ENCODE assay signal across 13 cellular contexts in the genomic region with DNA sequence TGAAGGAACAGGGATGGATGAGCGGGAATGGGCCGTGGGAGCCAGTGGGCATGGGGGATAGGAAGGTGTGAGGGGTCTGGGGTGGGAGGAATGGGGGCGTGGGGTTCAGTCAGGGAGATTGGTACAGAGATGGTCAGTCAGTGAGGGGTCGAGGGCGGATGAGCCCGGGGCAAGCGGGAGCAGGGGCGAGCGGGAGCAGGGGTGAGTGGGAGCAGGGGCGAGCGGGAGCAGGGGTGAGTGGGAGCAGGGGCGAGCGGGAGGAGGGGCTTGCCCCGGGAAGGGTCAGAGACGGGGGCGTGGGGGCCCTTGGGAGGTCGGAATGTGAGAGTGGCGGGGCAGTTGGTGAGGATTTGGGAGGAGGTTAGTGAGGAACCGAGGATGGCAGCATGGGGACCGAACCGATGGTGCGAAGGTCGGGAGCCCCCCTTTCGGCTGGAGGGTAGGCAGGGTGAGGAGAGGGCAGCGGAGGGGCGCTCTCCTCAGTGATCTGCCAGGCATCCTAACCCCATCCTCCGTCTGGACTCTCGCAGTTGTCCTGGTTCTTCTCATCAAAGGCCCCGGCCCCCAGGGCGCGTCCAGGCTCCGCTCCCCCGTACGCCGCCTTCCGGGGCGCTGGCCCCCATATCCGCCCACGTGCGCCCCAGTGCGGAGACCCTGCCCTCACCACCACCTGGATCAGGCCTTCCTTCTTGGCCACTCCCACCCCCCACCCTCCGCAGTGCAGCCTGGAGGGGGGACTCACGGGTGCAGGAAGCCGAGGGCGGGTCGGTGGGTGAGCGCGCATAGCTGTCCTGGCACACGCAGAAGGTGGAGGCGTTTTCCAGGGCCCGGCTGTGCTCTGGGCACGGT. TPM values are rescaled to one million over a fixed set of nuclear protein-coding genes. Genes with fewer than 3 reads are reported as not detected.
DNase-seq lines count a peak whose midpoint lies in the region; ATAC-seq, FAIRE-seq and TF ChIP-seq lines count a peak whose summit lies in the region.
"Had no signal": no experiment of that assay in that cellular context is flagged by ENCODE, and none has a peak within 500 bp of the region (broad histone marks: within the 10 kb centered on the region; RNA-seq: fewer than 3 reads in every experiment).

No MANE protein-coding gene starts in this region.

- no peak for FAIRE-seq in RCC 7860 (lab: Jason Lieb, UNC)

- H3K27ac ChIP-seq in HUES6 (ENCODE audit: low read depth, low read length), result no peak overlapping the region
- H3K27ac ChIP-seq in angular gyrus (ENCODE audit: low read depth, low read length), result peak overlapping the region; percentile 30
- H3K27ac ChIP-seq in naive thymus-derived CD4-positive, alpha-beta T cell (ENCODE audit: low read depth, low read length), result no peak overlapping the region
- H3K27ac ChIP-seq in sigmoid colon, result no peak overlapping the region
- no peak overlapping the region for H3K27ac ChIP-seq in upper lobe of right lung
- H3K27ac ChIP-seq: neutrophil had no signal

- intact Hi-C loops in Caco-2 (cut with micrococcal nuclease; ENCODE audit: unreplicated experiment) (loop anchor here (5.0 kb wide), 1 partner anchor 61 kb away; the partner anchor contains the start of gene CDCA8), sigmoid colon (cut with DNase I) (no loop called here), upper lobe of right lung (cut with DNase I) (no loop called here)
- intact Hi-C loops in naive thymus-derived CD4-positive, alpha-beta T cell (cut with micrococcal nuclease), result no loop called here

- no peak for TF ChIP-seq EP300 in sigmoid colon (IDR thresholded peaks at IDR 0.05)

- no peaks in the 10 kb centered on the region for H3K9me3 Mint-ChIP-seq in Caco-2 (ENCODE audit: unreplicated experiment)
- H3K9me3 Mint-ChIP-seq in naive thymus-derived CD4-positive, alpha-beta T cell, result no peaks in the 10 kb centered on the region

- no peaks in the 10 kb centered on the region for H3K36me3 ChIP-seq in Caco-2 (ENCODE audit: control insufficient read depth, insufficient read depth, low read length)
- H3K36me3 ChIP-seq in HUES6 (ENCODE audit: control insufficient read depth, insufficient read depth, low read length), result no peaks in the 10 kb centered on the region
- H3K36me3 ChIP-seq in naive thymus-derived CD4-positive, alpha-beta T cell (ENCODE audit: control insufficient read depth in 2 of 3, insufficient read depth in 3 of 3, low read length in 3 of 3), result no peaks in the 10 kb centered on the region
- no peaks in the 10 kb centered on the region for H3K36me3 ChIP-seq in sigmoid colon
- H3K36me3 ChIP-seq in upper lobe of right lung, result no peaks in the 10 kb centered on the region
- H3K36me3 ChIP-seq: neutrophil, Peyer's patch had no signal

- peak overlapping the region; percentile 32 for H3K4me3 ChIP-seq in Caco-2 (ENCODE audit: low read depth, low read length)
- H3K4me3 ChIP-seq in HUES6 (ENCODE audit: low read depth, low read length), result peak overlapping the region; percentile 58
- no peak overlapping the region for H3K4me3 ChIP-seq in naive thymus-derived CD4-positive, alpha-beta T cell (ENCODE audit: low read length)
- H3K4me3 ChIP-seq in sigmoid colon, result no peak overlapping the region
- no peak overlapping the region for H3K4me3 ChIP-seq in upper lobe of right lung

- H3K27ac Mint-ChIP-seq in Caco-2 (ENCODE audit: unreplicated experiment), result no peak overlapping the region
- H3K27ac Mint-ChIP-seq in naive thymus-derived CD4-positive, alpha-beta T cell, result no peak overlapping the region

- H3K27me3 Mint-ChIP-seq in Caco-2 (ENCODE audit: insufficient read depth, unreplicated experiment), result peaks cover 3% of the 10 kb centered on the region
- H3K27me3 Mint-ChIP-seq in naive thymus-derived CD4-positive, alpha-beta T cell, result peaks cover 22 to 59% (median 49%) of the 10 kb centered on the region in 5 donors

- H3K27me3 ChIP-seq in Caco-2 (replicated peaks; ENCODE audit: control insufficient read depth, insufficient read depth, low read length), result no peaks in the 10 kb centered on the region
- H3K27me3 ChIP-seq in HUES6 (ENCODE audit: control insufficient read depth, insufficient read depth, low read length), result peaks cover 96% of the 10 kb centered on the region
- peaks cover 0 to 3% of the 10 kb centered on the region in 2 donors for H3K27me3 ChIP-seq in naive thymus-derived CD4-positive, alpha-beta T cell (ENCODE audit: control insufficient read depth in 2 of 2, insufficient read depth in 2 of 2, low read length in 2 of 2)
- H3K27me3 ChIP-seq in sigmoid colon, result peaks cover 19 to 93% (median 42%) of the 10 kb centered on the region in 3 donors
- H3K27me3 ChIP-seq in upper lobe of right lung, result peaks cover 67% of the 10 kb centered on the region

- no peaks in the 10 kb centered on the region for H3K36me3 Mint-ChIP-seq in Caco-2 (ENCODE audit: insufficient read depth, unreplicated experiment)
- peaks cover 0 to 2% (median 0%) of the 10 kb centered on the region in 5 donors for H3K36me3 Mint-ChIP-seq in naive thymus-derived CD4-positive, alpha-beta T cell

- WGBS in sigmoid colon, 2 donors, result 4 to 6% methylated on average over 52 of the region's 52 CpGs

- no TSS peak for BruUV-seq in Caco-2 (replicated peaks; lab: Mats Ljungman, UMichigan)

- no peak overlapping the region for H3K9ac ChIP-seq in HUES6 (ENCODE audit: low read length)

- H3K4me1 Mint-ChIP-seq in Caco-2 (ENCODE audit: low read depth, unreplicated experiment), result no peaks in the 10 kb centered on the region
- H3K4me1 Mint-ChIP-seq in naive thymus-derived CD4-positive, alpha-beta T cell, result peaks cover 6 to 12% (median 8%) of the 10 kb centered on the region in 7 donors

- H3K4me1 ChIP-seq in Caco-2 (no peaks in the 10 kb centered on the region), HUES6 (ENCODE audit: control insufficient read depth, insufficient read depth, low read length) (no peaks in the 10 kb centered on the region), sigmoid colon (peaks cover 0 to 11% (median 6%) of the 10 kb centered on the region in 4 donors), upper lobe of right lung (peaks cover 5% of the 10 kb centered on the region)
- H3K4me1 ChIP-seq in naive thymus-derived CD4-positive, alpha-beta T cell (ENCODE audit: control insufficient read depth in 2 of 2, insufficient read depth in 2 of 2, low read length in 2 of 2), result no peaks in the 10 kb centered on the region

- no peaks in the 10 kb centered on the region for H3K9me3 ChIP-seq in Caco-2
- H3K9me3 ChIP-seq in HUES6 (ENCODE audit: control insufficient read depth, insufficient read depth, low read depth, low read length), result no peaks in the 10 kb centered on the region
- no peaks in the 10 kb centered on the region for H3K9me3 ChIP-seq in naive thymus-derived CD4-positive, alpha-beta T cell (ENCODE audit: control insufficient read depth in 2 of 3, low read length in 3 of 3)
- H3K9me3 ChIP-seq in sigmoid colon, result no peaks in the 10 kb centered on the region
- H3K9me3 ChIP-seq in upper lobe of right lung, result no peaks in the 10 kb centered on the region
- H3K9me3 ChIP-seq: neutrophil, Peyer's patch had no signal

- POLR2A ChIA-PET in Caco-2 (lab: Charles Lee), result no interaction called here
- POLR2A ChIA-PET in naive thymus-derived CD4-positive, alpha-beta T cell (lab: Charles Lee), result no interaction called here

- H3K4me3 Mint-ChIP-seq in Caco-2 (ENCODE audit: unreplicated experiment), result peak overlapping the region; percentile 62
- peak overlapping the region; percentile 32 to 87 (median 62) for H3K4me3 Mint-ChIP-seq in naive thymus-derived CD4-positive, alpha-beta T cell

- DNase-seq in Caco-2 (no peak), anterior cingulate cortex (lab: John Stamatoyannopoulos, UW) (no peak), sigmoid colon (no peak), RCC 7860 (ENCODE audit: low spot score) (no peak), upper lobe of right lung (no peak)
- DNase-seq in naive thymus-derived CD4-positive, alpha-beta T cell, result no peak
- DNase-seq: amniotic stem cell, DMS153, NCI-H187 treated with DMSO at 0.1 percent for 48 hours had no signal

- no peak for TF ChIP-seq POLR2A in sigmoid colon (IDR thresholded peaks at IDR 0.05)

- ATAC-seq in naive thymus-derived CD4-positive, alpha-beta T cell, result no peak
- no peak for ATAC-seq in upper lobe of right lung

- TF ChIP-seq CTCF in Caco-2 (IDR thresholded peaks at IDR 0.05; ENCODE audit: insufficient read depth in 1 of 2, low read depth in 1 of 2, low read length in 1 of 2, severe bottlenecking in 1 of 2, unreplicated experiment in 1 of 2), result no peak
- no peak for TF ChIP-seq CTCF in sigmoid colon (IDR thresholded peaks at IDR 0.05)
- TF ChIP-seq CTCF in upper lobe of right lung (IDR thresholded peaks at IDR 0.05), result no peak

- CTCF ChIA-PET in Caco-2 (lab: Charles Lee), result no interaction called here
- CTCF ChIA-PET in naive thymus-derived CD4-positive, alpha-beta T cell (lab: Charles Lee), result no interaction called here

RNA-seq across cellular contexts. Expression of gene EPHA10, which starts 11.2 kb away (rescaled TPM):
- total RNA-seq in Caco-2 (2022) (2.8 and 3.1 TPM in 2 replicates), sigmoid colon (under 1 TPM; 0.14 to 0.83 (median 0.52) TPM), upper lobe of right lung (1.4 TPM)
- under 1 TPM in 1 of 5 experiments, not detected in 4; 0.19 TPM for total RNA-seq in naive thymus-derived CD4-positive, alpha-beta T cell
- not detected for polyA plus RNA-seq in naive thymus-derived CD4-positive, alpha-beta T cell
- 10 to 100 TPM in 1 of 3 donors, 1 to 10 TPM in 2; 5.4 to 33.3 (median 7.6) TPM for polyA plus RNA-seq in sigmoid colon

RNA-seq across cellular contexts. Expression of gene MANEAL, which starts 40.0 kb away (rescaled TPM):
- 24.8 and 25.9 TPM in 2 replicates for total RNA-seq in Caco-2 (2022)
- 1 to 10 TPM in 4 of 5 experiments, under 1 TPM in 1; 0.66 to 2.1 (median 1.1) TPM for total RNA-seq in naive thymus-derived CD4-positive, alpha-beta T cell
- 1 to 10 TPM in 1 of 2 donors, under 1 TPM in 1; 0.48 to 1.6 TPM for polyA plus RNA-seq in naive thymus-derived CD4-positive, alpha-beta T cell
- total RNA-seq in sigmoid colon, result 1 to 10 TPM; 1.1 to 1.8 (median 1.4) TPM
- polyA plus RNA-seq in sigmoid colon, result 1 to 10 TPM in 2 of 3 donors, under 1 TPM in 1; 0.60 to 5.2 (median 1.2) TPM
- 6.9 TPM for total RNA-seq in upper lobe of right lung

RNA-seq across cellular contexts. Expression of gene C1orf122, which starts 53.9 kb away (rescaled TPM):
- total RNA-seq in Caco-2 (2022), result 37.7 and 41.0 TPM in 2 replicates
- total RNA-seq in naive thymus-derived CD4-positive, alpha-beta T cell, result 10 to 100 TPM; 11.4 to 20.6 (median 11.7) TPM
- polyA plus RNA-seq in naive thymus-derived CD4-positive, alpha-beta T cell, result 10 to 100 TPM; 24.8 to 26.4 TPM
- 100 to 1,000 TPM in 1 of 4 donors, 10 to 100 TPM in 3; 61.9 to 105 (median 90.8) TPM for total RNA-seq in sigmoid colon
- polyA plus RNA-seq in sigmoid colon, result 10 to 100 TPM; 43.2 to 54.6 (median 51.1) TPM
- total RNA-seq in upper lobe of right lung, result 29.7 TPM

RNA-seq across cellular contexts. Expression of gene YRDC, which starts 54.3 kb away (rescaled TPM):
- total RNA-seq in Caco-2 (2022) (10.3 and 10.7 TPM in 2 replicates), sigmoid colon (10 to 100 TPM in 2 of 4 donors, 1 to 10 TPM in 2; 4.4 to 12.4 (median 9.5) TPM), upper lobe of right lung (14.8 TPM)
- 10 to 100 TPM; 13.1 to 30.6 (median 22.3) TPM for total RNA-seq in naive thymus-derived CD4-positive, alpha-beta T cell
- 10 to 100 TPM; 13.4 to 17.0 TPM for polyA plus RNA-seq in naive thymus-derived CD4-positive, alpha-beta T cell
- polyA plus RNA-seq in sigmoid colon, result 10 to 100 TPM; 14.4 to 19.0 (median 15.5) TPM

Comparison
In these comparisons a context has a peak if more than half of its experiments do, and no peak if none do; other contexts are left out.
1. H3K4me3 ChIP-seq: peak in Caco-2 (single experiment) and HUES6 (single experiment); none in naive thymus-derived CD4-positive, alpha-beta T cell (single experiment), sigmoid colon (0 of 4) and upper lobe of right lung (single experiment).